ENCODE assay signal across 1 cellular context in genomic region chr11:797300-798092, GRCh38.
TF ChIP-seq lines count a peak whose summit lies in the region.

No MANE protein-coding gene starts in this region.

TF ChIP-seq in HepG2, 621 proteins besides CTCF, POLR2A, EP300 and RAD21 (continued from another document and continues in another):
- TF ChIP-seq ZNF512 (CRISPR knock-in tag; IDR thresholded peaks at IDR 0.05) (no peak), PHB2 (IDR thresholded peaks at IDR 0.05; ENCODE audit: partially characterized antibody) (no peak), ZNF3 (CRISPR knock-in tag; IDR thresholded peaks at IDR 0.05) (no peak), KIAA2018 (CRISPR knock-in tag; IDR thresholded peaks at IDR 0.05; ENCODE audit: borderline replicate concordance) (no peak), SOX13 (IDR thresholded peaks at IDR 0.05) (no peak), SOX13 (CRISPR knock-in tag; conservative IDR thresholded peaks at IDR 0.05 in 1 of 2, IDR thresholded peaks at IDR 0.05 in 1 of 2) (no peak), MAZ (IDR thresholded peaks at IDR 0.05; ENCODE audit: borderline replicate concordance, low read depth, low read length) (no peak), MAZ (CRISPR knock-in tag; IDR thresholded peaks at IDR 0.05; ENCODE audit: low read depth) (no peak), IRX3 (CRISPR knock-in tag; IDR thresholded peaks at IDR 0.05; ENCODE audit: borderline replicate concordance, low read depth) (no peak), SKI (IDR thresholded peaks at IDR 0.05; ENCODE audit: partially characterized antibody) (no peak), ZNF704 (CRISPR knock-in tag; IDR thresholded peaks at IDR 0.05; ENCODE audit: borderline replicate concordance) (no peak), ZNF333 (CRISPR knock-in tag; IDR thresholded peaks at IDR 0.05; ENCODE audit: borderline replicate concordance) (no peak), CENPBD1 (CRISPR knock-in tag; IDR thresholded peaks at IDR 0.05; ENCODE audit: borderline replicate concordance, low read depth) (no peak), THAP9 (CRISPR knock-in tag; IDR thresholded peaks at IDR 0.05; ENCODE audit: borderline replicate concordance) (peak; percentile 10; the same call in 1 of the 2 replicates), ZNF281 (CRISPR knock-in tag; IDR thresholded peaks at IDR 0.05; ENCODE audit: borderline replicate concordance) (no peak), THAP11 (CRISPR knock-in tag; IDR thresholded peaks at IDR 0.05) (peak; percentile 10; the same call in 1 of the 2 replicates), REXO4 (CRISPR knock-in tag; IDR thresholded peaks at IDR 0.05; ENCODE audit: borderline replicate concordance) (no peak), ZNF777 (CRISPR knock-in tag; IDR thresholded peaks at IDR 0.05) (0 out of 2 replicates have a peak, but pooled peaks have one; percentile 54), TGIF2 (CRISPR knock-in tag; IDR thresholded peaks at IDR 0.05) (peak; percentile 25; the same call in 1 of the 2 replicates), MBD4 (IDR thresholded peaks at IDR 0.05; ENCODE audit: borderline replicate concordance, low read length) (no peak), RAD51 (IDR thresholded peaks at IDR 0.05; ENCODE audit: borderline replicate concordance) (no peak), ZC3H4 (CRISPR knock-in tag; IDR thresholded peaks at IDR 0.05; ENCODE audit: borderline replicate concordance) (no peak), NFIB (CRISPR knock-in tag; IDR thresholded peaks at IDR 0.05; ENCODE audit: borderline replicate concordance) (no peak), HINFP (CRISPR knock-in tag; IDR thresholded peaks at IDR 0.05; ENCODE audit: low read depth) (no peak), PRPF4 (IDR thresholded peaks at IDR 0.05; ENCODE audit: low read depth, low read length, poor library complexity, severe bottlenecking) (no peak), ZNF337 (CRISPR knock-in tag; IDR thresholded peaks at IDR 0.05; ENCODE audit: borderline replicate concordance, low read depth) (no peak), DZIP1 (CRISPR knock-in tag; IDR thresholded peaks at IDR 0.05) (peak; percentile 88), UBTF (CRISPR knock-in tag; IDR thresholded peaks at IDR 0.05) (peak; percentile 55; the same call in 1 of the 2 replicates)
